In genomic region chr6:89412071-89413005, GRCh38 we compare ENCODE assay signal across 8 cellular contexts. TPM values are rescaled to one million over a fixed set of nuclear protein-coding genes. Genes with fewer than 3 reads are reported as not detected.
DNase-seq lines count a peak whose midpoint lies in the region; ATAC-seq and TF ChIP-seq lines count a peak whose summit lies in the region.

A gene with protein sequence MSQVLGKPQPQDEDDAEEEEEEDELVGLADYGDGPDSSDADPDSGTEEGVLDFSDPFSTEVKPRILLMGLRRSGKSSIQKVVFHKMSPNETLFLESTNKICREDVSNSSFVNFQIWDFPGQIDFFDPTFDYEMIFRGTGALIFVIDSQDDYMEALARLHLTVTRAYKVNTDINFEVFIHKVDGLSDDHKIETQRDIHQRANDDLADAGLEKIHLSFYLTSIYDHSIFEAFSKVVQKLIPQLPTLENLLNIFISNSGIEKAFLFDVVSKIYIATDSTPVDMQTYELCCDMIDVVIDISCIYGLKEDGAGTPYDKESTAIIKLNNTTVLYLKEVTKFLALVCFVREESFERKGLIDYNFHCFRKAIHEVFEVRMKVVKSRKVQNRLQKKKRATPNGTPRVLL (minus strand): TSS chr6:89412273. CDS start chr6:89411993, 280 bp downstream.

- H3K4me1 ChIP-seq in HUES6 (ENCODE audit: control insufficient read depth, insufficient read depth, low read length) = peaks cover 24% of the 10 kb centered on the region
- peaks cover 0 to 17% (median 2%) of the 10 kb centered on the region in 4 donors for H3K4me1 ChIP-seq in Peyer's patch
- H3K4me1 ChIP-seq in osteoblast (ENCODE audit: insufficient read depth, low read length) = no peaks in the 10 kb centered on the region
- H3K4me1 ChIP-seq in upper lobe of right lung = peaks cover 3% of the 10 kb centered on the region

- H4K20me1 ChIP-seq in osteoblast (ENCODE audit: insufficient read depth, low read length) = no peaks in the 10 kb centered on the region

- H3K27ac ChIP-seq in HUES6 (ENCODE audit: low read depth, low read length) = no peak within 1 kb of the TSS
- peak within 1 kb of the TSS in 3 of 4 donors; percentile 37 to 59 (median 42) for H3K27ac ChIP-seq in Peyer's patch
- H3K27ac ChIP-seq in osteoblast (ENCODE audit: low read depth, low read length) = no peak within 1 kb of the TSS
- peak within 1 kb of the TSS; percentile 77 for H3K27ac ChIP-seq in upper lobe of right lung

- no TSS peak for BruUV-seq in Calu3 (replicated peaks; lab: Mats Ljungman, UMichigan)

- intact Hi-C loops in Calu3 (cut with micrococcal nuclease; ENCODE audit: unreplicated experiment) = no loop called here
- intact Hi-C loops in upper lobe of right lung (cut with DNase I) = no loop called here

- no peaks in the 10 kb centered on the region for H3K9me3 Mint-ChIP-seq in Calu3 (ENCODE audit: low read depth, unreplicated experiment)

- H3K9me3 ChIP-seq in HUES6 (ENCODE audit: control insufficient read depth, insufficient read depth, low read depth, low read length) (no peaks in the 10 kb centered on the region), Peyer's patch (no peaks in the 10 kb centered on the region), osteoblast (ENCODE audit: low read depth, low read length) (no peaks in the 10 kb centered on the region), upper lobe of right lung (no peaks in the 10 kb centered on the region)

- peak within 1 kb of the TSS; percentile 74 for H3K4me2 ChIP-seq in osteoblast (ENCODE audit: insufficient read depth, low read length)

- ATAC-seq in GM21381 (IDR thresholded peaks at IDR 0.05; ENCODE audit: unreplicated experiment) (peak; percentile 68), upper lobe of right lung (peak; percentile 95)

- TF ChIP-seq CTCF in Calu3 (IDR thresholded peaks at IDR 0.05; ENCODE audit: unreplicated experiment) = no peak
- no peak for TF ChIP-seq CTCF in Peyer's patch (IDR thresholded peaks at IDR 0.05)
- no peak for TF ChIP-seq CTCF in osteoblast (IDR thresholded peaks at IDR 0.05; ENCODE audit: extremely low read depth, low read depth, low read length)
- no peak for TF ChIP-seq CTCF in upper lobe of right lung (IDR thresholded peaks at IDR 0.05)

- peaks cover 63% of the 10 kb centered on the region for H3K27me3 Mint-ChIP-seq in Calu3 (ENCODE audit: unreplicated experiment)

- H3K4me3 Mint-ChIP-seq in Calu3 (ENCODE audit: low read depth, unreplicated experiment) = peak within 1 kb of the TSS; percentile 78

- CTCF ChIA-PET in Calu3 (lab: Charles Lee) = interaction anchor here (0.8 to 1.0 kb wide), 2 partner anchors 10 to 16 kb away, joined by 3 to 4 read pairs; no protein-coding TSS in a partner anchor

- no peak within 1 kb of the TSS for H3K27ac Mint-ChIP-seq in Calu3 (ENCODE audit: unreplicated experiment)

- H3K79me2 ChIP-seq in osteoblast (ENCODE audit: insufficient read depth, low read length) = no peaks in the 10 kb centered on the region

- TF ChIP-seq POLR2A in Peyer's patch (IDR thresholded peaks at IDR 0.05) = no peak

- peak within 1 kb of the TSS; percentile 15 for H2AFZ ChIP-seq in osteoblast (ENCODE audit: low read length)

- DNase-seq in Calu3 (peak; percentile 54), Peyer's patch (peak; percentile 63 to 83 (median 64)), glomerular visceral epithelial cell (ENCODE audit: extremely low spot score) (peak; percentile 33), osteoblast (ENCODE audit: insufficient read length, low spot score, missing footprints) (peak; percentile 94), upper lobe of right lung (peak; percentile 90)
- peak; percentile 12 to 39 (median 20) for DNase-seq in activated naive CD4-positive, alpha-beta T cell (lab: John Stamatoyannopoulos, UW)

- no peaks in the 10 kb centered on the region for H3K4me1 Mint-ChIP-seq in Calu3 (ENCODE audit: low read depth, unreplicated experiment)

- peak within 1 kb of the TSS; percentile 74 for H3K4me3 ChIP-seq in HUES6 (ENCODE audit: low read depth, low read length)
- peak within 1 kb of the TSS; percentile 61 to 79 (median 70) for H3K4me3 ChIP-seq in Peyer's patch
- H3K4me3 ChIP-seq in osteoblast (ENCODE audit: insufficient read depth, low read length) = peak within 1 kb of the TSS; percentile 63
- H3K4me3 ChIP-seq in upper lobe of right lung = peak within 1 kb of the TSS; percentile 84

- H3K36me3 ChIP-seq in HUES6 (ENCODE audit: control insufficient read depth, insufficient read depth, low read length) (no peaks in the 10 kb centered on the region), Peyer's patch (no peaks in the 10 kb centered on the region), osteoblast (ENCODE audit: insufficient read depth, low read length) (no peaks in the 10 kb centered on the region), upper lobe of right lung (no peaks in the 10 kb centered on the region)

- H3K27me3 ChIP-seq in HUES6 (ENCODE audit: control insufficient read depth, insufficient read depth, low read length) = peaks cover 65% of the 10 kb centered on the region
- no peaks in the 10 kb centered on the region for H3K27me3 ChIP-seq in Peyer's patch
- H3K27me3 ChIP-seq in osteoblast (ENCODE audit: insufficient read depth, low read length) = peaks cover 70% of the 10 kb centered on the region
- no peaks in the 10 kb centered on the region for H3K27me3 ChIP-seq in upper lobe of right lung

- peak within 1 kb of the TSS; percentile 35 for H3K9ac ChIP-seq in HUES6 (ENCODE audit: low read length)

- H3K36me3 Mint-ChIP-seq in Calu3 (ENCODE audit: insufficient read depth, unreplicated experiment) = peaks cover 7% of the 10 kb centered on the region

RNA-seq across cellular contexts. Expression of the gene that starts here (rescaled TPM):
- 1.3 and 1.7 TPM in 2 replicates for total RNA-seq in Calu3 (2022)
- total RNA-seq in Peyer's patch = 1 to 10 TPM in 2 of 4 donors, under 1 TPM in 2; 0.53 to 5.0 (median 2.9) TPM
- 3.3 and 4.7 TPM in 2 replicates for total RNA-seq in osteoblast
- total RNA-seq in upper lobe of right lung = 44.0 TPM

Comparison
In these comparisons a context has a peak if more than half of its experiments do, and no peak if none do; other contexts are left out.
1. DNase-seq: peak in every context shown above with its lines; median percentile 94 in osteoblast; 90 in upper lobe of right lung; 64 in Peyer's patch; 54 in Calu3; 33 in glomerular visceral epithelial cell; 20 in activated naive CD4-positive, alpha-beta T cell.
2. H3K27ac ChIP-seq: peak in Peyer's patch (3 of 4) and upper lobe of right lung (single experiment); none in HUES6 (single experiment) and osteoblast (single experiment).
3. Peak in every context shown above with its lines, with median percentiles within 50 percentile points of each other: H3K4me3 ChIP-seq.